ENCODE assay signal across 8 cellular contexts in the genomic region with DNA sequence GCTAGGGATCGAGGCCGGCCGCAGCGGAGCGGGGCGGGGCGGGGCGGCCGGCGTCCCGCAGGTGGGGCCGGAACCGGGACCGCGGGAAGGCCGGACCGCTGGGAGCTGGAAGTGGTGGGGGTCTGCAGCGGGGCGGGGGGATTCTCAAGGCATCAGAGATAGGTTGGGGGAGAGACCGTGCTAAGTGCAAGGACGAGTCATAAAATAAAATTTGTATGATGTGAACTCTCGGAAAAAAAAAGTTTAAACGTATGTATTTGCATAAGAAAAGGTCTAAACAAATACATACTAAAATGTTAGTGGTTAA. TPM values are rescaled to one million over a fixed set of nuclear protein-coding genes. Genes with fewer than 3 reads are reported as not detected.
DNase-seq lines count a peak whose midpoint lies in the region; ATAC-seq lines count a peak whose summit lies in the region.

A gene with protein sequence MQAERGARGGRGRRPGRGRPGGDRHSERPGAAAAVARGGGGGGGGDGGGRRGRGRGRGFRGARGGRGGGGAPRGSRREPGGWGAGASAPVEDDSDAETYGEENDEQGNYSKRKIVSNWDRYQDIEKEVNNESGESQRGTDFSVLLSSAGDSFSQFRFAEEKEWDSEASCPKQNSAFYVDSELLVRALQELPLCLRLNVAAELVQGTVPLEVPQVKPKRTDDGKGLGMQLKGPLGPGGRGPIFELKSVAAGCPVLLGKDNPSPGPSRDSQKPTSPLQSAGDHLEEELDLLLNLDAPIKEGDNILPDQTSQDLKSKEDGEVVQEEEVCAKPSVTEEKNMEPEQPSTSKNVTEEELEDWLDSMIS (minus strand): TSS at position 25 of the 307 bp plus-strand sequence. CDS start 158 bp downstream, outside the sequence.

- no peaks in the 10 kb centered on the region for H3K27me3 Mint-ChIP-seq in stimulated activated memory B cell treated with anti-CD40 and anti-IgM and Interleukin-4, amounts not matched to agents 10 μg/mL and 1 μg/mL and 100 μg/mL, for 72 hours

- no peaks in the 10 kb centered on the region for H3K36me3 ChIP-seq in adipocyte (ENCODE audit: control insufficient read depth, insufficient read depth, low read length, severe bottlenecking)
- no peaks in the 10 kb centered on the region for H3K36me3 ChIP-seq in iPS-18a (ENCODE audit: control insufficient read depth, low read depth, low read length)

- peaks cover 32% of the 10 kb centered on the region for H3K4me1 Mint-ChIP-seq in stimulated activated memory B cell treated with anti-CD40 and anti-IgM and Interleukin-4, amounts not matched to agents 10 μg/mL and 1 μg/mL and 100 μg/mL, for 72 hours

- H3K27me3 ChIP-seq in adipocyte (replicated peaks; ENCODE audit: control insufficient read depth, insufficient read depth, low read length) (no peaks in the 10 kb centered on the region), iPS-18a (ENCODE audit: control insufficient read depth, insufficient read depth, low read length) (peaks cover 25% of the 10 kb centered on the region)

- H3K27ac Mint-ChIP-seq in stimulated activated memory B cell treated with anti-CD40 and anti-IgM and Interleukin-4, amounts not matched to agents 10 μg/mL and 1 μg/mL and 100 μg/mL, for 72 hours: peak within 1 kb of the TSS; percentile 93

- H3K9me3 Mint-ChIP-seq in stimulated activated memory B cell treated with anti-CD40 and anti-IgM and Interleukin-4, amounts not matched to agents 10 μg/mL and 1 μg/mL and 100 μg/mL, for 72 hours: no peaks in the 10 kb centered on the region

- peak within 1 kb of the TSS; percentile 92 for H3K4me3 Mint-ChIP-seq in stimulated activated memory B cell treated with anti-CD40 and anti-IgM and Interleukin-4, amounts not matched to agents 10 μg/mL and 1 μg/mL and 100 μg/mL, for 72 hours

- no peak for DNase-seq in HT1080 (ENCODE audit: low read depth)
- no peak for DNase-seq in adipocyte (ENCODE audit: low read depth)
- no peak for DNase-seq in SHP77 treated with DMSO at 0.1 percent for 48 hours (lab: John Stamatoyannopoulos, UW)
- no peak for DNase-seq in activated CD4-positive, alpha-beta T cell treated with anti-CD3 and anti-CD28 coated beads for 48 hours

- no peak for ATAC-seq in stimulated activated memory B cell treated with anti-CD40 and anti-IgM and Interleukin-4, amounts not matched to agents 10 μg/mL and 1 μg/mL and 100 μg/mL, for 72 hours
- ATAC-seq in GM19328 (IDR thresholded peaks at IDR 0.05; ENCODE audit: unreplicated experiment) (no peak), GM19455 (IDR thresholded peaks at IDR 0.05; ENCODE audit: unreplicated experiment) (no peak)

- H3K4me3 ChIP-seq in adipocyte (ENCODE audit: low read length) (peak within 1 kb of the TSS; percentile 95), iPS-18a (ENCODE audit: low read length) (peak within 1 kb of the TSS; percentile 77)

- H3K9me3 ChIP-seq in adipocyte (ENCODE audit: control insufficient read depth, low read length) (no peaks in the 10 kb centered on the region), iPS-18a (ENCODE audit: control insufficient read depth, low read depth, low read length) (no peaks in the 10 kb centered on the region)

- H3K4me1 ChIP-seq in adipocyte (ENCODE audit: control insufficient read depth, insufficient read depth, low read length) (peaks cover 25% of the 10 kb centered on the region), iPS-18a (ENCODE audit: control insufficient read depth, low read depth, low read length) (peaks cover 8% of the 10 kb centered on the region)

- peak within 1 kb of the TSS; percentile 98 for H3K9ac ChIP-seq in adipocyte (ENCODE audit: low read length)
- H3K9ac ChIP-seq in iPS-18a (ENCODE audit: low read length): peak within 1 kb of the TSS; percentile 80

- H3K36me3 Mint-ChIP-seq in stimulated activated memory B cell treated with anti-CD40 and anti-IgM and Interleukin-4, amounts not matched to agents 10 μg/mL and 1 μg/mL and 100 μg/mL, for 72 hours: no peaks in the 10 kb centered on the region

- H3K27ac ChIP-seq in iPS-18a (ENCODE audit: low read length): no peak within 1 kb of the TSS

RNA-seq across cellular contexts. Expression of the gene that starts here (rescaled TPM):
- 14.0 and 18.4 TPM in 2 replicates for total RNA-seq in HT1080 (2014; rRNA removed; shearing (Covaris generic))
- 12.8 and 16.2 TPM in 2 replicates for polyA plus RNA-seq in HT1080 (2015; cell fraction: cytosol; rRNA removed)
- 7.7 and 9.7 TPM in 2 replicates for polyA plus RNA-seq in HT1080 (2015; cell fraction: nucleus; rRNA removed)
